ENCODE assay signal across 12 cellular contexts in genomic region chr10:77037735-77038411, GRCh38.
A peak's percentile ranks its signal among the peaks of the same experiment; 100 is the strongest.
DNase-seq lines count a peak whose midpoint lies in the region; ATAC-seq and TF ChIP-seq lines count a peak whose summit lies in the region.
"Had no signal": no experiment of that assay in that cellular context is flagged by ENCODE, and none has a peak within 500 bp of the region (broad histone marks: within the 10 kb centered on the region; RNA-seq: fewer than 3 reads in every experiment).

No MANE protein-coding gene starts in this region.

- peaks cover 0 to 10% (median 0%) of the 10 kb centered on the region in 11 experiments; a peak in 1 of 22 replicates for H3K36me3 ChIP-seq in BLaER1 treated with 17β-estradiol and CSF1 and Interleukin-3, amounts not matched to agents 10 nM and 100 nM
- H3K36me3 ChIP-seq in HCT116 (ENCODE audit: control insufficient read depth in 1 of 2, insufficient read depth in 2 of 2, low read length in 2 of 2): no peaks in the 10 kb centered on the region
- peaks cover 8 to 16% (median 10%) of the 10 kb centered on the region in 3 donors for H3K36me3 ChIP-seq in tibial artery
- H3K36me3 ChIP-seq: vagina had no signal

- no peak for DNase-seq in HCT116 (ENCODE audit: low read depth, low spot score)
- DNase-seq in NCI-H345 treated with DMSO at 0.1 percent for 48 hours (lab: John Stamatoyannopoulos, UW; ENCODE audit: unreplicated experiment): peak; percentile 94
- peak; percentile 23 for DNase-seq in iPS-NIHi7 (ENCODE audit: extremely low spot score)
- no peak for DNase-seq in tibial artery
- no peak for DNase-seq in T1000 (lab: John Stamatoyannopoulos, UW)
- DNase-seq in inferior parietal cortex (ENCODE audit: extremely low spot score): no peak
- DNase-seq: central memory CD4-positive, alpha-beta T cell; GDM1 had no signal

- ATAC-seq in HCT116: peak; percentile 36; the same call in 1 of the 2 replicates
- ATAC-seq in HG02852 (IDR thresholded peaks at IDR 0.05; ENCODE audit: unreplicated experiment): no peak

- H2AFZ ChIP-seq in HCT116 (ENCODE audit: low read depth, low read length, poor library complexity, severe bottlenecking): no peak overlapping the region
- H2AFZ ChIP-seq: parathyroid adenoma had no signal

- no TSS peak for BruUV-seq in HCT116 (replicated peaks; lab: Mats Ljungman, UMichigan)

- H3K4me2 ChIP-seq in BLaER1 treated with 17β-estradiol and CSF1 and Interleukin-3, amounts not matched to agents 10 nM and 100 nM: peak overlapping the region in 8 of 11 experiments; percentile 8 to 50 (median 24); a peak in 10 of 22 replicates
- H3K4me2 ChIP-seq in HCT116 (ENCODE audit: low read length): no peak overlapping the region

- no peaks in the 10 kb centered on the region for H3K79me2 ChIP-seq in HCT116 (ENCODE audit: insufficient read depth, low read length)
- H3K79me2 ChIP-seq: parathyroid adenoma had no signal

- no peak for TF ChIP-seq CTCF in HCT116 (IDR thresholded peaks at IDR 0.05 in 2 of 3, conservative IDR thresholded peaks at IDR 0.05 in 1 of 3; ENCODE audit: borderline replicate concordance in 1 of 3, insufficient read depth in 1 of 3, low read depth in 2 of 3, low read length in 2 of 3)
- TF ChIP-seq CTCF in tibial artery (IDR thresholded peaks at IDR 0.05): no peak

- CTCF ChIA-PET in HCT116 (lab: Charles Lee): no interaction called here

- no peaks in the 10 kb centered on the region for H3K9me2 ChIP-seq in HCT116 (ENCODE audit: insufficient read depth)

- POLR2A ChIA-PET in HCT116 (lab: Charles Lee): no interaction called here

- no peak overlapping the region for H3K27ac ChIP-seq in BLaER1 treated with 17β-estradiol and CSF1 and Interleukin-3, amounts not matched to agents 10 nM and 100 nM
- H3K27ac ChIP-seq in HCT116 (ENCODE audit: low read depth, low read length) (no peak overlapping the region), tibial artery (peak overlapping the region in 1 of 2 donors; percentile 18)
- H3K27ac ChIP-seq: parathyroid adenoma, vagina had no signal

- no peak overlapping the region for H3K9ac ChIP-seq in BLaER1 treated with 17β-estradiol and CSF1 and Interleukin-3, amounts not matched to agents 10 nM and 100 nM
- H3K9ac ChIP-seq in HCT116 (ENCODE audit: low read length): no peak overlapping the region
- H3K9ac ChIP-seq: parathyroid adenoma had no signal

- peaks cover 10 to 26% (median 19%) of the 10 kb centered on the region in 10 experiments for H3K4me1 ChIP-seq in BLaER1 treated with 17β-estradiol and CSF1 and Interleukin-3, amounts not matched to agents 10 nM and 100 nM
- H3K4me1 ChIP-seq in HCT116 (ENCODE audit: control insufficient read depth in 1 of 2, insufficient read depth in 2 of 2, low read length in 2 of 2) (no peaks in the 10 kb centered on the region), tibial artery (peaks cover 0 to 14% (median 9%) of the 10 kb centered on the region in 4 donors)
- H3K4me1 ChIP-seq: parathyroid adenoma, vagina had no signal

- no peak for TF ChIP-seq RAD21 in HCT116 (IDR thresholded peaks at IDR 0.05; ENCODE audit: low read depth)

- H3K4me3 ChIP-seq in BLaER1 treated with 17β-estradiol and CSF1 and Interleukin-3, amounts not matched to agents 10 nM and 100 nM: no peak overlapping the region
- H3K4me3 ChIP-seq in HCT116 (replicated peaks in 1 of 2; ENCODE audit: low read depth in 1 of 2, low read length in 2 of 2) (no peak overlapping the region), tibial artery (no peak overlapping the region)
- H3K4me3 ChIP-seq: vagina had no signal

- no peaks in the 10 kb centered on the region for H3K9me3 ChIP-seq in BLaER1 treated with 17β-estradiol and CSF1 and Interleukin-3, amounts not matched to agents 10 nM and 100 nM (replicated peaks in 1 of 11)
- no peaks in the 10 kb centered on the region for H3K9me3 ChIP-seq in HCT116 (ENCODE audit: control insufficient read depth in 1 of 2, insufficient read depth in 1 of 2, low read depth in 1 of 2, low read length in 2 of 2)
- H3K9me3 ChIP-seq in tibial artery: no peaks in the 10 kb centered on the region
- H3K9me3 ChIP-seq: vagina had no signal

- no peak for TF ChIP-seq POLR2A in HCT116 (IDR thresholded peaks at IDR 0.05; ENCODE audit: borderline replicate concordance, extremely low read depth, insufficient read depth, insufficient read length)

- no peaks in the 10 kb centered on the region for H3K27me3 ChIP-seq in BLaER1 treated with 17β-estradiol and CSF1 and Interleukin-3, amounts not matched to agents 10 nM and 100 nM
- H3K27me3 ChIP-seq in HCT116 (ENCODE audit: insufficient read depth, low read length): peaks cover 36% of the 10 kb centered on the region
- H3K27me3 ChIP-seq in tibial artery: no peaks in the 10 kb centered on the region
- H3K27me3 ChIP-seq: vagina had no signal

- intact Hi-C loops in HCT116 (cut with micrococcal nuclease) (no loop called here), tibial artery (cut with DNase I; ENCODE audit: low total_unique reads) (no loop called here)

- H4K20me1 ChIP-seq in BLaER1 treated with 17β-estradiol and CSF1 and Interleukin-3, amounts not matched to agents 10 nM and 100 nM: no peaks in the 10 kb centered on the region
- H4K20me1 ChIP-seq in HCT116 (ENCODE audit: insufficient read depth): no peaks in the 10 kb centered on the region

- RAD21 ChIA-PET in HCT116 (lab: Charles Lee; ENCODE audit: low non-redundant PET in 1 of 2, low total read pairs in 2 of 2, uncharacterized antibody in 2 of 2, unreplicated experiment in 2 of 2): no interaction called here

TF ChIP-seq in HCT116, 20 proteins besides CTCF, POLR2A, EP300 and RAD21 (continues in another document):
- no peak for TF ChIP-seq CBX3 (IDR thresholded peaks at IDR 0.05; ENCODE audit: low read depth)
- no peak for TF ChIP-seq FOSL1 (IDR thresholded peaks at IDR 0.05; ENCODE audit: low read depth)
- TF ChIP-seq, protein P1, sequence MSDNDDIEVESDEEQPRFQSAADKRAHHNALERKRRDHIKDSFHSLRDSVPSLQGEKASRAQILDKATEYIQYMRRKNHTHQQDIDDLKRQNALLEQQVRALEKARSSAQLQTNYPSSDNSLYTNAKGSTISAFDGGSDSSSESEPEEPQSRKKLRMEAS (IDR thresholded peaks at IDR 0.05): no peak
- TF ChIP-seq EZH2phosphoT487 (IDR thresholded peaks at IDR 0.05; ENCODE audit: borderline replicate concordance): no peak
- TF ChIP-seq YY1 (IDR thresholded peaks at IDR 0.05; ENCODE audit: extremely low read depth, insufficient replicate concordance, low read depth, low read length): no peak
- TF ChIP-seq ZNF274 (IDR thresholded peaks at IDR 0.05; ENCODE audit: low read depth, low read length): no peak
- TF ChIP-seq ZFX (IDR thresholded peaks at IDR 0.05): no peak
- no peak for TF ChIP-seq ATF3 (IDR thresholded peaks at IDR 0.05)
- no peak for TF ChIP-seq ELF1 (IDR thresholded peaks at IDR 0.05; ENCODE audit: borderline replicate concordance, low read depth)
- TF ChIP-seq SRF (IDR thresholded peaks at IDR 0.05; ENCODE audit: low read depth): no peak
- no peak for TF ChIP-seq SP1 (IDR thresholded peaks at IDR 0.05; ENCODE audit: low read depth)
- no peak for TF ChIP-seq CEBPB (IDR thresholded peaks at IDR 0.05; ENCODE audit: low read depth)
- TF ChIP-seq, protein P2, sequence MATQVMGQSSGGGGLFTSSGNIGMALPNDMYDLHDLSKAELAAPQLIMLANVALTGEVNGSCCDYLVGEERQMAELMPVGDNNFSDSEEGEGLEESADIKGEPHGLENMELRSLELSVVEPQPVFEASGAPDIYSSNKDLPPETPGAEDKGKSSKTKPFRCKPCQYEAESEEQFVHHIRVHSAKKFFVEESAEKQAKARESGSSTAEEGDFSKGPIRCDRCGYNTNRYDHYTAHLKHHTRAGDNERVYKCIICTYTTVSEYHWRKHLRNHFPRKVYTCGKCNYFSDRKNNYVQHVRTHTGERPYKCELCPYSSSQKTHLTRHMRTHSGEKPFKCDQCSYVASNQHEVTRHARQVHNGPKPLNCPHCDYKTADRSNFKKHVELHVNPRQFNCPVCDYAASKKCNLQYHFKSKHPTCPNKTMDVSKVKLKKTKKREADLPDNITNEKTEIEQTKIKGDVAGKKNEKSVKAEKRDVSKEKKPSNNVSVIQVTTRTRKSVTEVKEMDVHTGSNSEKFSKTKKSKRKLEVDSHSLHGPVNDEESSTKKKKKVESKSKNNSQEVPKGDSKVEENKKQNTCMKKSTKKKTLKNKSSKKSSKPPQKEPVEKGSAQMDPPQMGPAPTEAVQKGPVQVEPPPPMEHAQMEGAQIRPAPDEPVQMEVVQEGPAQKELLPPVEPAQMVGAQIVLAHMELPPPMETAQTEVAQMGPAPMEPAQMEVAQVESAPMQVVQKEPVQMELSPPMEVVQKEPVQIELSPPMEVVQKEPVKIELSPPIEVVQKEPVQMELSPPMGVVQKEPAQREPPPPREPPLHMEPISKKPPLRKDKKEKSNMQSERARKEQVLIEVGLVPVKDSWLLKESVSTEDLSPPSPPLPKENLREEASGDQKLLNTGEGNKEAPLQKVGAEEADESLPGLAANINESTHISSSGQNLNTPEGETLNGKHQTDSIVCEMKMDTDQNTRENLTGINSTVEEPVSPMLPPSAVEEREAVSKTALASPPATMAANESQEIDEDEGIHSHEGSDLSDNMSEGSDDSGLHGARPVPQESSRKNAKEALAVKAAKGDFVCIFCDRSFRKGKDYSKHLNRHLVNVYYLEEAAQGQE (IDR thresholded peaks at IDR 0.05; ENCODE audit: low read depth): no peak
- no peak for TF ChIP-seq SIN3A (IDR thresholded peaks at IDR 0.05; ENCODE audit: low read depth)
- TF ChIP-seq, protein P3, sequence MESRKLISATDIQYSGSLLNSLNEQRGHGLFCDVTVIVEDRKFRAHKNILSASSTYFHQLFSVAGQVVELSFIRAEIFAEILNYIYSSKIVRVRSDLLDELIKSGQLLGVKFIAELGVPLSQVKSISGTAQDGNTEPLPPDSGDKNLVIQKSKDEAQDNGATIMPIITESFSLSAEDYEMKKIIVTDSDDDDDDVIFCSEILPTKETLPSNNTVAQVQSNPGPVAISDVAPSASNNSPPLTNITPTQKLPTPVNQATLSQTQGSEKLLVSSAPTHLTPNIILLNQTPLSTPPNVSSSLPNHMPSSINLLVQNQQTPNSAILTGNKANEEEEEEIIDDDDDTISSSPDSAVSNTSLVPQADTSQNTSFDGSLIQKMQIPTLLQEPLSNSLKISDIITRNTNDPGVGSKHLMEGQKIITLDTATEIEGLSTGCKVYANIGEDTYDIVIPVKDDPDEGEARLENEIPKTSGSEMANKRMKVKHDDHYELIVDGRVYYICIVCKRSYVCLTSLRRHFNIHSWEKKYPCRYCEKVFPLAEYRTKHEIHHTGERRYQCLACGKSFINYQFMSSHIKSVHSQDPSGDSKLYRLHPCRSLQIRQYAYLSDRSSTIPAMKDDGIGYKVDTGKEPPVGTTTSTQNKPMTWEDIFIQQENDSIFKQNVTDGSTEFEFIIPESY (IDR thresholded peaks at IDR 0.05; ENCODE audit: extremely low read depth, insufficient replicate concordance, low read length): no peak
- TF ChIP-seq POLR2AphosphoS5 (IDR thresholded peaks at IDR 0.05; ENCODE audit: low read depth, low read length): no peak
- TF ChIP-seq JUND (IDR thresholded peaks at IDR 0.05): no peak

Comparison
In these comparisons a context has a peak if more than half of its experiments do, and no peak if none do; other contexts are left out.
1. DNase-seq: peak in NCI-H345 treated with DMSO at 0.1 percent for 48 hours (single experiment) and iPS-NIHi7 (single experiment); none in HCT116 (single experiment), tibial artery (0 of 2), T1000 (single experiment) and inferior parietal cortex (single experiment).